Comparison of ENCODE assay signal across 1 cellular context in genomic region chr2:30252723-30253688, GRCh38.
TF ChIP-seq lines count a peak whose summit lies in the region.

No MANE protein-coding gene starts in this region.

TF ChIP-seq in K562, 482 proteins besides CTCF, POLR2A, EP300 and RAD21 (continued from another document and continues in another):
- TF ChIP-seq, protein P1, sequence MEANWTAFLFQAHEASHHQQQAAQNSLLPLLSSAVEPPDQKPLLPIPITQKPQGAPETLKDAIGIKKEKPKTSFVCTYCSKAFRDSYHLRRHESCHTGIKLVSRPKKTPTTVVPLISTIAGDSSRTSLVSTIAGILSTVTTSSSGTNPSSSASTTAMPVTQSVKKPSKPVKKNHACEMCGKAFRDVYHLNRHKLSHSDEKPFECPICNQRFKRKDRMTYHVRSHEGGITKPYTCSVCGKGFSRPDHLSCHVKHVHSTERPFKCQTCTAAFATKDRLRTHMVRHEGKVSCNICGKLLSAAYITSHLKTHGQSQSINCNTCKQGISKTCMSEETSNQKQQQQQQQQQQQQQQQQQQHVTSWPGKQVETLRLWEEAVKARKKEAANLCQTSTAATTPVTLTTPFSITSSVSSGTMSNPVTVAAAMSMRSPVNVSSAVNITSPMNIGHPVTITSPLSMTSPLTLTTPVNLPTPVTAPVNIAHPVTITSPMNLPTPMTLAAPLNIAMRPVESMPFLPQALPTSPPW (CRISPR knock-in tag; IDR thresholded peaks at IDR 0.05), result peak; percentile 80; the same call in 1 of the 2 replicates
- TF ChIP-seq RCOR1 (IDR thresholded peaks at IDR 0.05; ENCODE audit: borderline replicate concordance in 1 of 2, low read depth in 2 of 2, low read length in 2 of 2) (peak; percentile 80 to 95; a peak in 3 of 4 replicates), ZNF324 (CRISPR knock-in tag; IDR thresholded peaks at IDR 0.05) (no peak), MYC (IDR thresholded peaks at IDR 0.05; ENCODE audit: low read depth, low read length) (peak; percentile 87), MYC (CRISPR knock-in tag; IDR thresholded peaks at IDR 0.05; ENCODE audit: borderline replicate concordance, low read depth) (no peak), MLX (CRISPR knock-in tag; conservative IDR thresholded peaks at IDR 0.05) (no peak), HOMEZ (CRISPR knock-in tag; IDR thresholded peaks at IDR 0.05) (0 out of 2 replicates have a peak, but pooled peaks have one; percentile 22), NR1H2 (CRISPR knock-in tag; IDR thresholded peaks at IDR 0.05) (no peak), ZNF134 (CRISPR knock-in tag; conservative IDR thresholded peaks at IDR 0.05) (peak; percentile 47; the same call in 1 of the 2 replicates), HNRNPH1 (optimal IDR thresholded peaks at IDR 0.05; ENCODE audit: low read depth, low read length) (no peak), CC2D1A (IDR thresholded peaks at IDR 0.05) (peak; percentile 72; the same call in 1 of the 2 replicates), POU5F1 (IDR thresholded peaks at IDR 0.05; ENCODE audit: borderline replicate concordance, low read depth, low read length, partially characterized antibody) (no peak), ZNF609 (CRISPR knock-in tag; IDR thresholded peaks at IDR 0.05; ENCODE audit: borderline replicate concordance) (no peak), GTF2F1 (IDR thresholded peaks at IDR 0.05; ENCODE audit: low read depth, low read length) (no peak), KLF1 (tag; IDR thresholded peaks at IDR 0.05) (peak; percentile 80; the same call in 1 of the 2 replicates), ZBTB17 (CRISPR knock-in tag; IDR thresholded peaks at IDR 0.05) (peak; percentile 80; the same call in 1 of the 2 replicates), HLTF (IDR thresholded peaks at IDR 0.05) (no peak), ZKSCAN3 (CRISPR knock-in tag; IDR thresholded peaks at IDR 0.05) (no peak), CREBBP (IDR thresholded peaks at IDR 0.05; ENCODE audit: low read depth, low read length) (no peak), RFX7 (CRISPR knock-in tag; IDR thresholded peaks at IDR 0.05) (no peak), CBX8 (IDR thresholded peaks at IDR 0.05; ENCODE audit: borderline replicate concordance, extremely low read depth, low read depth, low read length, poor library complexity, severe bottlenecking) (no peak), ZNF561 (CRISPR knock-in tag; conservative IDR thresholded peaks at IDR 0.05) (no peak), CEBPG (CRISPR knock-in tag; IDR thresholded peaks at IDR 0.05) (no peak), CEBPG (tag; conservative IDR thresholded peaks at IDR 0.05 in 1 of 2, IDR thresholded peaks at IDR 0.05 in 1 of 2) (peak in 1 of 2 experiments; percentile 63; a peak in 2 of 4 replicates), RBM17 (IDR thresholded peaks at IDR 0.05; ENCODE audit: borderline replicate concordance, low read depth, low read length) (no peak), ZNF12 (CRISPR knock-in tag; IDR thresholded peaks at IDR 0.05) (no peak), NFATC3 (IDR thresholded peaks at IDR 0.05) (peak; percentile 99), RNF2 (IDR thresholded peaks at IDR 0.05) (peak; percentile 94), NCOA4 (IDR thresholded peaks at IDR 0.05; ENCODE audit: partially characterized antibody) (no peak), RB1 (IDR thresholded peaks at IDR 0.05; ENCODE audit: low read depth) (peak; percentile 74), NR3C1 (CRISPR knock-in tag; IDR thresholded peaks at IDR 0.05) (no peak), HOXB6 (CRISPR knock-in tag; IDR thresholded peaks at IDR 0.05; ENCODE audit: borderline replicate concordance) (no peak), MAFG (tag; conservative IDR thresholded peaks at IDR 0.05) (peak; percentile 97), ZBTB34 (CRISPR knock-in tag; IDR thresholded peaks at IDR 0.05) (no peak), HCFC1 (IDR thresholded peaks at IDR 0.05; ENCODE audit: low read depth, low read length) (no peak), TCF7 (IDR thresholded peaks at IDR 0.05; ENCODE audit: borderline replicate concordance) (0 out of 2 replicates have a peak, but pooled peaks have one; percentile 62), ZNF766 (CRISPR knock-in tag; conservative IDR thresholded peaks at IDR 0.05) (peak; percentile 97), SETDB1 (IDR thresholded peaks at IDR 0.05; ENCODE audit: low read length) (no peak), NONO (IDR thresholded peaks at IDR 0.05; ENCODE audit: low read depth in 2 of 2, low read length in 1 of 2) (no peak), MEF2D (tag; conservative IDR thresholded peaks at IDR 0.05; ENCODE audit: low read depth) (peak; percentile 87), ZNF507 (tag; conservative IDR thresholded peaks at IDR 0.05) (no peak), FOXA1 (IDR thresholded peaks at IDR 0.05; ENCODE audit: borderline replicate concordance) (no peak), ZBTB1 (CRISPR knock-in tag; IDR thresholded peaks at IDR 0.05; ENCODE audit: borderline replicate concordance, low read depth) (no peak), ZNF699 (CRISPR knock-in tag; IDR thresholded peaks at IDR 0.05; ENCODE audit: insufficient replicate concordance) (no peak), ZNF165 (CRISPR knock-in tag; IDR thresholded peaks at IDR 0.05; ENCODE audit: borderline replicate concordance) (peak; percentile 47; the same call in 1 of the 2 replicates), YBX1 (IDR thresholded peaks at IDR 0.05) (no peak), RFX1 (IDR thresholded peaks at IDR 0.05) (no peak)
- TF ChIP-seq, protein P2, sequence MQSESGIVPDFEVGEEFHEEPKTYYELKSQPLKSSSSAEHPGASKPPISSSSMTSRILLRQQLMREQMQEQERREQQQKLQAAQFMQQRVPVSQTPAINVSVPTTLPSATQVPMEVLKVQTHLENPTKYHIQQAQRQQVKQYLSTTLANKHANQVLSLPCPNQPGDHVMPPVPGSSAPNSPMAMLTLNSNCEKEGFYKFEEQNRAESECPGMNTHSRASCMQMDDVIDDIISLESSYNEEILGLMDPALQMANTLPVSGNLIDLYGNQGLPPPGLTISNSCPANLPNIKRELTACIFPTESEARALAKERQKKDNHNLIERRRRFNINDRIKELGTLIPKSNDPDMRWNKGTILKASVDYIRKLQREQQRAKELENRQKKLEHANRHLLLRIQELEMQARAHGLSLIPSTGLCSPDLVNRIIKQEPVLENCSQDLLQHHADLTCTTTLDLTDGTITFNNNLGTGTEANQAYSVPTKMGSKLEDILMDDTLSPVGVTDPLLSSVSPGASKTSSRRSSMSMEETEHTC (IDR thresholded peaks at IDR 0.05), result peak; percentile 92
- TF ChIP-seq, protein P3, sequence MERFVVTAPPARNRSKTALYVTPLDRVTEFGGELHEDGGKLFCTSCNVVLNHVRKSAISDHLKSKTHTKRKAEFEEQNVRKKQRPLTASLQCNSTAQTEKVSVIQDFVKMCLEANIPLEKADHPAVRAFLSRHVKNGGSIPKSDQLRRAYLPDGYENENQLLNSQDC (CRISPR knock-in tag; IDR thresholded peaks at IDR 0.05), result no peak
- TF ChIP-seq, protein P4, sequence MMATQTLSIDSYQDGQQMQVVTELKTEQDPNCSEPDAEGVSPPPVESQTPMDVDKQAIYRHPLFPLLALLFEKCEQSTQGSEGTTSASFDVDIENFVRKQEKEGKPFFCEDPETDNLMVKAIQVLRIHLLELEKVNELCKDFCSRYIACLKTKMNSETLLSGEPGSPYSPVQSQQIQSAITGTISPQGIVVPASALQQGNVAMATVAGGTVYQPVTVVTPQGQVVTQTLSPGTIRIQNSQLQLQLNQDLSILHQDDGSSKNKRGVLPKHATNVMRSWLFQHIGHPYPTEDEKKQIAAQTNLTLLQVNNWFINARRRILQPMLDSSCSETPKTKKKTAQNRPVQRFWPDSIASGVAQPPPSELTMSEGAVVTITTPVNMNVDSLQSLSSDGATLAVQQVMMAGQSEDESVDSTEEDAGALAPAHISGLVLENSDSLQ (IDR thresholded peaks at IDR 0.05), result peak; percentile 89
- TF ChIP-seq, protein P5, sequence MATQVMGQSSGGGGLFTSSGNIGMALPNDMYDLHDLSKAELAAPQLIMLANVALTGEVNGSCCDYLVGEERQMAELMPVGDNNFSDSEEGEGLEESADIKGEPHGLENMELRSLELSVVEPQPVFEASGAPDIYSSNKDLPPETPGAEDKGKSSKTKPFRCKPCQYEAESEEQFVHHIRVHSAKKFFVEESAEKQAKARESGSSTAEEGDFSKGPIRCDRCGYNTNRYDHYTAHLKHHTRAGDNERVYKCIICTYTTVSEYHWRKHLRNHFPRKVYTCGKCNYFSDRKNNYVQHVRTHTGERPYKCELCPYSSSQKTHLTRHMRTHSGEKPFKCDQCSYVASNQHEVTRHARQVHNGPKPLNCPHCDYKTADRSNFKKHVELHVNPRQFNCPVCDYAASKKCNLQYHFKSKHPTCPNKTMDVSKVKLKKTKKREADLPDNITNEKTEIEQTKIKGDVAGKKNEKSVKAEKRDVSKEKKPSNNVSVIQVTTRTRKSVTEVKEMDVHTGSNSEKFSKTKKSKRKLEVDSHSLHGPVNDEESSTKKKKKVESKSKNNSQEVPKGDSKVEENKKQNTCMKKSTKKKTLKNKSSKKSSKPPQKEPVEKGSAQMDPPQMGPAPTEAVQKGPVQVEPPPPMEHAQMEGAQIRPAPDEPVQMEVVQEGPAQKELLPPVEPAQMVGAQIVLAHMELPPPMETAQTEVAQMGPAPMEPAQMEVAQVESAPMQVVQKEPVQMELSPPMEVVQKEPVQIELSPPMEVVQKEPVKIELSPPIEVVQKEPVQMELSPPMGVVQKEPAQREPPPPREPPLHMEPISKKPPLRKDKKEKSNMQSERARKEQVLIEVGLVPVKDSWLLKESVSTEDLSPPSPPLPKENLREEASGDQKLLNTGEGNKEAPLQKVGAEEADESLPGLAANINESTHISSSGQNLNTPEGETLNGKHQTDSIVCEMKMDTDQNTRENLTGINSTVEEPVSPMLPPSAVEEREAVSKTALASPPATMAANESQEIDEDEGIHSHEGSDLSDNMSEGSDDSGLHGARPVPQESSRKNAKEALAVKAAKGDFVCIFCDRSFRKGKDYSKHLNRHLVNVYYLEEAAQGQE (CRISPR knock-in tag; IDR thresholded peaks at IDR 0.05; ENCODE audit: low read depth), result no peak
- TF ChIP-seq, protein P6, sequence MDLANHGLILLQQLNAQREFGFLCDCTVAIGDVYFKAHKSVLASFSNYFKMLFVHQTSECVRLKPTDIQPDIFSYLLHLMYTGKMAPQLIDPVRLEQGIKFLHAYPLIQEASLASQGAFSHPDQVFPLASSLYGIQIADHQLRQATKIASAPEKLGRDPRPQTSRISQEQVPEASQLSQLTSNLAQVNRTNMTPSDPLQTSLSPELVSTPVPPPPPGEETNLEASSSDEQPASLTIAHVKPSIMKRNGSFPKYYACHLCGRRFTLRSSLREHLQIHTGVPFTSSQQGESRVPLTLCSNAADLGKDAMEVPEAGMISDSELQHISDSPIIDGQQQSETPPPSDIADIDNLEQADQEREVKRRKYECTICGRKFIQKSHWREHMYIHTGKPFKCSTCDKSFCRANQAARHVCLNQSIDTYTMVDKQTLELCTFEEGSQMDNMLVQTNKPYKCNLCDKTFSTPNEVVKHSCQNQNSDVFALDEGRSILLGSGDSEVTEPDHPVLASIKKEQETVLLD (IDR thresholded peaks at IDR 0.05), result peak; percentile 78; the same call in 1 of the 2 replicates
